ENCODE assay signal across 13 cellular contexts in the genomic region with DNA sequence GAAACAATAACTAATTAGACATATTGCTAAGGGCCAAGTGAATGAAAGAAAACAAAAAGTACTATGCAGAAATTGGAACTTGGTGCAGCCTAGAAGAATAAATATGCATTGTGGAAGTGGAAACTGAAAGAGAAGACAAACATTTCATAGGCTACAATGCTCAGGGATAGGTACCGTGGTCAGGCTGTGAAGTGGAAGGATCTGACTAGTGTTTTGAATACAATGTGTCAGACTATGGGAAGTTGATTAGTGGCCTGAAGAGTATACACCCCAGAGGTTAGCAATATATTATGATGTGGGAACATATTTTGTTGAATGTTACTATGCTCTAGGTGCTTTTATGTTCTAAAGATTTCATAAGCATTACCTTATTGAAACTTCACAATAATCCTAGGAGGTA.
"Had no signal": no experiment of that assay in that cellular context is flagged by ENCODE, and none has a peak within 500 bp of the region (broad histone marks: within the 10 kb centered on the region; RNA-seq: fewer than 3 reads in every experiment).

No MANE protein-coding gene starts in this region.

- ATAC-seq: activated T-cell treated with anti-CD3 and anti-CD28 coated beads, Interleukin-2, amount 50 U/mL, for 4 hours; body of pancreas had no signal

- H3K27ac ChIP-seq: body of pancreas, coronary artery, esophagus muscularis mucosa, ovary, right lobe of liver, SK-N-MC had no signal

- H3K9me3 ChIP-seq: body of pancreas, esophagus muscularis mucosa, ovary, right lobe of liver had no signal

- H3K4me3 Mint-ChIP-seq: activated CD4-positive, alpha-beta T cell treated with anti-CD3 and anti-CD28 coated beads, Interleukin-2, amount 10 ng/mL, durations not matched to agents 7 days and 5 days; activated T-cell treated with anti-CD3 and anti-CD28 coated beads, Interleukin-2, amount 50 U/mL, for 4 hours had no signal

- H3K27ac Mint-ChIP-seq: activated CD4-positive, alpha-beta T cell treated with anti-CD3 and anti-CD28 coated beads, Interleukin-2, amount 10 ng/mL, durations not matched to agents 7 days and 5 days had no signal

- H3K27me3 ChIP-seq: body of pancreas, esophagus muscularis mucosa, ovary, right lobe of liver had no signal

- DNase-seq: activated CD4-positive, alpha-beta T cell treated with anti-CD3 and anti-CD28 coated beads, Interleukin-2, amount 10 ng/mL, durations not matched to agents 7 days and 5 days; activated gamma-delta T cell treated with Interleukin-2 at 50 U/mL for 16 hours; activated T-cell treated with anti-CD3 and anti-CD28 coated beads, Interleukin-2, amount 50 U/mL, for 4 hours; amygdala; body of pancreas; central memory CD4-positive, alpha-beta T cell; islet precursor cell; ovary; right lobe of liver had no signal

- H3K36me3 ChIP-seq: esophagus muscularis mucosa, ovary, right lobe of liver had no signal

- H3K27me3 Mint-ChIP-seq: activated CD4-positive, alpha-beta T cell treated with anti-CD3 and anti-CD28 coated beads, Interleukin-2, amount 10 ng/mL, durations not matched to agents 7 days and 5 days had no signal

- H3K9me3 Mint-ChIP-seq: activated T-cell treated with anti-CD3 and anti-CD28 coated beads, Interleukin-2, amount 50 U/mL, for 4 hours had no signal

- H3K4me3 ChIP-seq: body of pancreas, coronary artery, esophagus muscularis mucosa, ovary, right lobe of liver, SK-N-MC, smooth muscle cell had no signal
